ENCODE assay signal across 8 cellular contexts in genomic region chr16:57092786-57093301, GRCh38. TPM values are rescaled to one million over a fixed set of nuclear protein-coding genes. Genes with fewer than 3 reads are reported as not detected.
DNase-seq lines count a peak whose midpoint lies in the region; ATAC-seq and TF ChIP-seq lines count a peak whose summit lies in the region.

No MANE protein-coding gene starts in this region.

- peaks cover 6 to 19% (median 10%) of the 10 kb centered on the region in 4 donors for H3K4me1 ChIP-seq in liver (ENCODE audit: control insufficient read depth in 4 of 4, insufficient read depth in 4 of 4, low read length in 3 of 4)

- H3K36me3 ChIP-seq in liver (ENCODE audit: control insufficient read depth in 4 of 4, insufficient read depth in 3 of 4, low read depth in 1 of 4, low read length in 3 of 4) = no peaks in the 10 kb centered on the region

- H3K9me3 ChIP-seq in liver (ENCODE audit: control insufficient read depth in 4 of 4, low read length in 3 of 4) = no peaks in the 10 kb centered on the region

- DNase-seq in UCSD-AML1 (lab: John Stamatoyannopoulos, UW; ENCODE audit: unreplicated experiment) (peak; percentile 67), globus pallidus (ENCODE audit: low spot score) (no peak)
- peak; percentile 28 for DNase-seq in central memory CD4-positive, alpha-beta T cell
- peak in 2 of 3 experiments; percentile 21 to 50 for DNase-seq in stimulated activated CD4-positive, alpha-beta T cell treated with anti-CD3 and anti-CD28 coated beads, TNF-alpha, amount 100 ng/mL, for 4 hours (ENCODE audit: low read depth in 3 of 3)

- peak; percentile 50 for ATAC-seq in HG03175 (IDR thresholded peaks at IDR 0.05; ENCODE audit: unreplicated experiment)
- ATAC-seq in HG02840 (IDR thresholded peaks at IDR 0.05; ENCODE audit: low FRiP score, unreplicated experiment) = no peak

- no peak for TF ChIP-seq RAD21 in liver (IDR thresholded peaks at IDR 0.05)

- peak overlapping the region; percentile 18 to 88 (median 55) for H3K4me3 ChIP-seq in liver (ENCODE audit: low read depth in 1 of 3, low read length in 3 of 3)

- TF ChIP-seq CTCF in GM12872 (IDR thresholded peaks at IDR 0.05; ENCODE audit: insufficient read depth, low read depth, low read length) = peak; percentile 51; the same call in 2 of the 3 replicates
- TF ChIP-seq CTCF in liver (IDR thresholded peaks at IDR 0.05; ENCODE audit: low read depth, low read length, missing input control) = peak; percentile 24

- under 1% methylated on average over 51 of the region's 51 CpGs for WGBS in liver

- no peaks in the 10 kb centered on the region for H3K27me3 ChIP-seq in liver (ENCODE audit: control insufficient read depth in 4 of 4, insufficient read depth in 4 of 4, low read length in 3 of 4)

- no peak overlapping the region for H3K27ac ChIP-seq in liver (ENCODE audit: low read depth in 1 of 2, low read length in 2 of 2)

- H3K9ac ChIP-seq in liver (ENCODE audit: low read depth in 1 of 2, low read length in 2 of 2) = no peak overlapping the region

TF ChIP-seq in liver, 16 proteins besides CTCF, POLR2A, EP300 and RAD21:
- TF ChIP-seq REST (IDR thresholded peaks at IDR 0.05) (no peak), MAX (IDR thresholded peaks at IDR 0.05) (no peak), YY1 (IDR thresholded peaks at IDR 0.05) (no peak), GABPA (IDR thresholded peaks at IDR 0.05 in 1 of 2, conservative IDR thresholded peaks at IDR 0.05 in 1 of 2) (no peak), HNF4A (conservative IDR thresholded peaks at IDR 0.05) (no peak), JUND (IDR thresholded peaks at IDR 0.05) (no peak), NR2F2 (IDR thresholded peaks at IDR 0.05) (no peak)
TF ChIP-seq in liver: peak in this region for 0.

RNA-seq across cellular contexts. Expression of gene CPNE2, which starts 0.5 kb away (rescaled TPM):
- 10 to 100 TPM; 10.1 to 11.9 TPM for total RNA-seq in liver
- 10 to 100 TPM in 1 of 2 donors, 1 to 10 TPM in 1; 6.8 to 14.6 TPM for polyA plus RNA-seq in liver
